In the genomic region with DNA sequence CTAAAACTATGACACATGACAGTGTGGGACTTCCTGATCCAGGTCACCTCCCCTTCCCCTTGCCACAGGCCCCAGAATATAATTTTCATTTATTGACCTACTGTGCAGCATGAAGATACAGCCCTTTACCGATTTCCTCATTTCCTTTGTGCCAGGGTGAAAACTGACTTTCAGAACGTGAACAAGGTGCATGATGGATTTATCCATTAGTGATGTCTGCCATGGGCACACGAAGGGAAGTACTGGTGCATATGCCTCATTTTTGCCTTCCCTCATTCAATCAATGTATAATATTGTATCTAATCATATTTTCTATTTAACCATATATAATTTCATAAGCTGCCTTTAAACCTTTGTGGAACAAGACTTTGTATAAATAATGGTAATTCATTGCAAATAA, we compare ENCODE assay signal across 26 cellular contexts.
"Had no signal": no experiment of that assay in that cellular context is flagged by ENCODE, and none has a peak within 500 bp of the region (broad histone marks: within the 10 kb centered on the region; RNA-seq: fewer than 3 reads in every experiment).

No MANE protein-coding gene starts in this region.

- H3K4me3 Mint-ChIP-seq: activated CD4-positive, alpha-beta memory T cell treated with anti-CD3 and anti-CD28 coated beads for 36 hours; activated CD4-positive, alpha-beta T cell treated with anti-CD3 and anti-CD28 coated beads for 36 hours; activated CD4-positive, alpha-beta T cell treated with anti-CD3 and anti-CD28 coated beads, Interleukin-2, amount 10 ng/mL, durations not matched to agents 24 days and 14 days; activated naive CD8-positive, alpha-beta T cell; activated T-cell treated with anti-CD3 and anti-CD28 coated beads, Interleukin-2, amount 50 U/mL, for 24 hours; activated T-helper 17 cell treated with anti-CD3 and anti-CD28 coated beads, Interleukin-2, amount 50 U/mL, for 72 hours; effector memory CD8-positive, alpha-beta T cell had no signal

- H3K27me3 Mint-ChIP-seq: activated CD4-positive, alpha-beta T cell treated with anti-CD3 and anti-CD28 coated beads, Interleukin-2, amount 10 ng/mL, durations not matched to agents 24 days and 14 days had no signal

- H3K9me3 Mint-ChIP-seq: activated CD4-positive, alpha-beta memory T cell treated with anti-CD3 and anti-CD28 coated beads for 36 hours; activated CD4-positive, alpha-beta T cell treated with anti-CD3 and anti-CD28 coated beads, Interleukin-2, amount 10 ng/mL, durations not matched to agents 24 days and 14 days; activated T-cell treated with anti-CD3 and anti-CD28 coated beads, Interleukin-2, amount 50 U/mL, for 24 hours; activated T-helper 17 cell treated with anti-CD3 and anti-CD28 coated beads, Interleukin-2, amount 50 U/mL, for 72 hours; effector memory CD8-positive, alpha-beta T cell had no signal

- H3K27ac Mint-ChIP-seq: activated CD4-positive, alpha-beta memory T cell treated with anti-CD3 and anti-CD28 coated beads for 36 hours; activated CD4-positive, alpha-beta T cell treated with anti-CD3 and anti-CD28 coated beads for 36 hours; activated CD4-positive, alpha-beta T cell treated with anti-CD3 and anti-CD28 coated beads, Interleukin-2, amount 10 ng/mL, durations not matched to agents 24 days and 14 days; activated naive CD8-positive, alpha-beta T cell; activated T-cell treated with anti-CD3 and anti-CD28 coated beads, Interleukin-2, amount 50 U/mL, for 24 hours; activated T-helper 17 cell treated with anti-CD3 and anti-CD28 coated beads, Interleukin-2, amount 50 U/mL, for 72 hours; effector memory CD8-positive, alpha-beta T cell had no signal

- H3K27ac ChIP-seq: body of pancreas, esophagus muscularis mucosa, foreskin keratinocyte, gastrocnemius medialis, heart left ventricle had no signal

- H3K4me1 Mint-ChIP-seq: activated CD4-positive, alpha-beta T cell treated with anti-CD3 and anti-CD28 coated beads for 36 hours; activated CD4-positive, alpha-beta T cell treated with anti-CD3 and anti-CD28 coated beads, Interleukin-2, amount 10 ng/mL, durations not matched to agents 24 days and 14 days; activated T-helper 17 cell treated with anti-CD3 and anti-CD28 coated beads, Interleukin-2, amount 50 U/mL, for 72 hours had no signal

- H3K9me3 ChIP-seq: body of pancreas, esophagus muscularis mucosa, gastrocnemius medialis, heart left ventricle had no signal

- H3K36me3 Mint-ChIP-seq: activated CD4-positive, alpha-beta memory T cell treated with anti-CD3 and anti-CD28 coated beads for 36 hours; activated naive CD8-positive, alpha-beta T cell had no signal

- H3K36me3 ChIP-seq: esophagus muscularis mucosa, gastrocnemius medialis, heart left ventricle had no signal

- H3K4me1 ChIP-seq: esophagus muscularis mucosa, foreskin keratinocyte, gastrocnemius medialis, heart left ventricle had no signal

- DNase-seq: activated CD4-positive, alpha-beta memory T cell treated with anti-CD3 and anti-CD28 coated beads for 36 hours; activated CD4-positive, alpha-beta T cell treated with anti-CD3 and anti-CD28 coated beads for 36 hours; activated CD4-positive, alpha-beta T cell treated with anti-CD3 and anti-CD28 coated beads, Interleukin-2, amount 10 ng/mL, durations not matched to agents 24 days and 14 days; activated CD4-positive, CD25-positive, alpha-beta regulatory T cell; activated CD4-positive, CD25-positive, alpha-beta regulatory T cell treated with anti-CD3 and anti-CD28 coated beads, Interleukin-2, amount 50 U/mL, for 72 hours; activated CD8-positive, alpha-beta memory T cell treated with anti-CD3 and anti-CD28 coated beads, Interleukin-2, amount 50 U/mL, for 48 hours; activated effector memory CD4-positive, alpha-beta T cell treated with Interleukin-2 at 50 U/mL for 16 hours; activated gamma-delta T cell treated with Interleukin-2 at 50 U/mL for 16 hours; activated naive CD4-positive, alpha-beta T cell treated with anti-CD3 and anti-CD28 coated beads, Interleukin-2, amount 50 U/mL, for 16 hours; activated naive CD4-positive, alpha-beta T cell treated with Interleukin-2 at 50 U/mL for 16 hours; activated T-cell treated with anti-CD3 and anti-CD28 coated beads for 4 hours; activated T-cell treated with anti-CD3 and anti-CD28 coated beads, Interleukin-2, amount 50 U/mL, for 24 hours; body of pancreas; cortex of kidney; dermis blood vessel endothelial cell; effector CD4-positive, alpha-beta T cell; effector memory CD8-positive, alpha-beta T cell; erythroblast; gastrocnemius medialis; glutamatergic neuron; heart left ventricle; T-helper 2 cell had no signal

- H3K4me3 ChIP-seq: body of pancreas, esophagus muscularis mucosa, gastrocnemius medialis, heart left ventricle had no signal

- H3K27me3 ChIP-seq: body of pancreas had no signal

- ATAC-seq: activated CD4-positive, alpha-beta T cell treated with anti-CD3 and anti-CD28 coated beads for 36 hours; activated T-helper 17 cell treated with anti-CD3 and anti-CD28 coated beads, Interleukin-2, amount 50 U/mL, for 72 hours; body of pancreas; effector memory CD8-positive, alpha-beta T cell; foreskin keratinocyte; gastrocnemius medialis; heart left ventricle had no signal
